Comparison of ENCODE assay signal across 1 cellular context in the genomic region with DNA sequence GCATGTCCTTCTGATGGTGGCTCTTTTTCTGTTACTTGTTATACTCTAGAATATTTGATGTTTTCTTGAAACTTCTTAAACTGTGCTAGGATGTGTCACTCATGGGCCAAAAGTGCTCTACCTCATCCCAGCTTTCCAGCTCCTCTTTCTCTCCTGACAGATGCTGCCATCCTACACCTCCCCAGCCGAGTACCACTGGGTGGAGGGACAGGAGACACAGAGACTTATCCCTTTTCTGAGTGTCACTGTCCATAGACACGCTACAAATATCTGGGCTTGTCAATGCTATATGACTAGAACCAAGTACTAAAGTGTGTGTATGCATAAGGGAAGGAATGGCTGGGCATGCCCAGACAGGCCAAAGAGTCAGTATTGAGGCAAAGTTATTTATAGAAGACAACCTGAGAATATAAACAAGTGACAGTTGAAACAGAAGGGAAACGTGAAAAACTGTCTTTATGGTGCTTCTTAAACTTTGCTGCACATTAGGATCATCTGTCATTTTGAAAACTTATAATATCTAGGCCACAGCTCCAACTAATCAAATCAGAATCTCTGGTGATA.
TF ChIP-seq lines count a peak whose summit lies in the region.

No MANE protein-coding gene starts in this region.

TF ChIP-seq in HCT116, 20 proteins besides CTCF, POLR2A, EP300 and RAD21 (continued from another document):
- TF ChIP-seq, protein P1, sequence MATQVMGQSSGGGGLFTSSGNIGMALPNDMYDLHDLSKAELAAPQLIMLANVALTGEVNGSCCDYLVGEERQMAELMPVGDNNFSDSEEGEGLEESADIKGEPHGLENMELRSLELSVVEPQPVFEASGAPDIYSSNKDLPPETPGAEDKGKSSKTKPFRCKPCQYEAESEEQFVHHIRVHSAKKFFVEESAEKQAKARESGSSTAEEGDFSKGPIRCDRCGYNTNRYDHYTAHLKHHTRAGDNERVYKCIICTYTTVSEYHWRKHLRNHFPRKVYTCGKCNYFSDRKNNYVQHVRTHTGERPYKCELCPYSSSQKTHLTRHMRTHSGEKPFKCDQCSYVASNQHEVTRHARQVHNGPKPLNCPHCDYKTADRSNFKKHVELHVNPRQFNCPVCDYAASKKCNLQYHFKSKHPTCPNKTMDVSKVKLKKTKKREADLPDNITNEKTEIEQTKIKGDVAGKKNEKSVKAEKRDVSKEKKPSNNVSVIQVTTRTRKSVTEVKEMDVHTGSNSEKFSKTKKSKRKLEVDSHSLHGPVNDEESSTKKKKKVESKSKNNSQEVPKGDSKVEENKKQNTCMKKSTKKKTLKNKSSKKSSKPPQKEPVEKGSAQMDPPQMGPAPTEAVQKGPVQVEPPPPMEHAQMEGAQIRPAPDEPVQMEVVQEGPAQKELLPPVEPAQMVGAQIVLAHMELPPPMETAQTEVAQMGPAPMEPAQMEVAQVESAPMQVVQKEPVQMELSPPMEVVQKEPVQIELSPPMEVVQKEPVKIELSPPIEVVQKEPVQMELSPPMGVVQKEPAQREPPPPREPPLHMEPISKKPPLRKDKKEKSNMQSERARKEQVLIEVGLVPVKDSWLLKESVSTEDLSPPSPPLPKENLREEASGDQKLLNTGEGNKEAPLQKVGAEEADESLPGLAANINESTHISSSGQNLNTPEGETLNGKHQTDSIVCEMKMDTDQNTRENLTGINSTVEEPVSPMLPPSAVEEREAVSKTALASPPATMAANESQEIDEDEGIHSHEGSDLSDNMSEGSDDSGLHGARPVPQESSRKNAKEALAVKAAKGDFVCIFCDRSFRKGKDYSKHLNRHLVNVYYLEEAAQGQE (IDR thresholded peaks at IDR 0.05; ENCODE audit: low read depth), result no peak
- no peak for TF ChIP-seq YY1 (IDR thresholded peaks at IDR 0.05; ENCODE audit: extremely low read depth, insufficient replicate concordance, low read depth, low read length)
- TF ChIP-seq EGR1 (IDR thresholded peaks at IDR 0.05; ENCODE audit: low read depth), result no peak
- no peak for TF ChIP-seq CBX3 (IDR thresholded peaks at IDR 0.05; ENCODE audit: low read depth)
- TF ChIP-seq EZH2phosphoT487 (IDR thresholded peaks at IDR 0.05; ENCODE audit: borderline replicate concordance), result no peak
- TF ChIP-seq, protein P2, sequence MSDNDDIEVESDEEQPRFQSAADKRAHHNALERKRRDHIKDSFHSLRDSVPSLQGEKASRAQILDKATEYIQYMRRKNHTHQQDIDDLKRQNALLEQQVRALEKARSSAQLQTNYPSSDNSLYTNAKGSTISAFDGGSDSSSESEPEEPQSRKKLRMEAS (IDR thresholded peaks at IDR 0.05), result no peak
- TF ChIP-seq ZFX (IDR thresholded peaks at IDR 0.05), result no peak
- TF ChIP-seq ELF1 (IDR thresholded peaks at IDR 0.05; ENCODE audit: borderline replicate concordance, low read depth), result no peak
TF ChIP-seq in HCT116: peak in this region for 0.
